In the genomic region with DNA sequence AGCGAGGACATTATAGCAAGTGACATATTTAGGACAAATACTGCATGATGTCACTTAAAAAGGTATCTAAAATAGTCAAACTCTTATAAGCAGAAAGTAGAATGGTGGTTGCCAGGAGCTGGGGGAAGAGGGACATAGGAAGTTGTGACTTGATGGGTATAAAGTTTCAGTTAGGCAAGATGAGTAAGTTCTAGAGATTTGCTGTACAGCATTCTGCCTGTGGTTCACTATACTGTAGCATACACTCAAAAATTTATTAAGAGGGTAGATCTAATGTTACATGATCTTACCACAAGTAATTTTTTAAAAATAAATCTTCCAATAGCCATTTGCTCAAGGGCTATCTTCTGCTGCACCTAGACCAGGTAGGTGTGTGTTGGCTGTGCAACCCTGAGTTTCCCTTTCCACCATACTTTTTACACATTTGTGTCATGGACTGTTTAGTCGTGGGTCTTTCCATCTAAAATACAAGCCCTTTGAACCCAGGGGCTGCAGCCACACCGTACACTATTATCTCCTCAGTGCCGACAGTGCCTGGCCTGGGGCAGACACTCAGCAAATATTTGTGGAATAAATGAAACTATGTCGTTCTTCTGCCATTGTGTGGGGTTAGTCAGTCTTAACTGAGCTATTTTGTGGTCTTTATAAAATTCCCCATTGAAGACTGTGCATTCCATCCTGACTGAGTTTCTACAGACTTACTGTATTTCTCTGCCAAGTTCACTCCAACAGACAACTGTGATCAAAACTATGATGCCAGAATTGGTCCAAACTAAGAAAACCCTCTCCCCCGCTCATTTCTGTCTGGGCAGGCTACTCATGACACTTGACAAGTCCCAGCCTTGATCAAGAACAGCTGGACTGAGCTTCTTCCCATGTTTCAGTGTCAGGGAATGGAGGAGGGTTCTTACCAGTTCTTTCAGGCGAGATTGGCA, we compare ENCODE assay signal across 1 cellular context.
TF ChIP-seq lines count a peak whose summit lies in the region.

No MANE protein-coding gene starts in this region.

TF ChIP-seq in IMR-90, 13 proteins besides CTCF, POLR2A, EP300 and RAD21:
- no peak for TF ChIP-seq RCOR1 (IDR thresholded peaks at IDR 0.05; ENCODE audit: insufficient replicate concordance, low read length)
- TF ChIP-seq RFX5 (IDR thresholded peaks at IDR 0.05; ENCODE audit: low read depth, low read length), result no peak
- TF ChIP-seq MAFK (IDR thresholded peaks at IDR 0.05; ENCODE audit: low read depth, low read length), result peak; percentile 55; the same call in 1 of the 2 replicates
- TF ChIP-seq SMC3 (IDR thresholded peaks at IDR 0.05; ENCODE audit: low read depth, low read length), result no peak
- TF ChIP-seq MXI1 (IDR thresholded peaks at IDR 0.05; ENCODE audit: borderline replicate concordance, low read depth, low read length), result 0 out of 2 replicates have a peak, but pooled peaks have one; percentile 2
- TF ChIP-seq, protein P1, sequence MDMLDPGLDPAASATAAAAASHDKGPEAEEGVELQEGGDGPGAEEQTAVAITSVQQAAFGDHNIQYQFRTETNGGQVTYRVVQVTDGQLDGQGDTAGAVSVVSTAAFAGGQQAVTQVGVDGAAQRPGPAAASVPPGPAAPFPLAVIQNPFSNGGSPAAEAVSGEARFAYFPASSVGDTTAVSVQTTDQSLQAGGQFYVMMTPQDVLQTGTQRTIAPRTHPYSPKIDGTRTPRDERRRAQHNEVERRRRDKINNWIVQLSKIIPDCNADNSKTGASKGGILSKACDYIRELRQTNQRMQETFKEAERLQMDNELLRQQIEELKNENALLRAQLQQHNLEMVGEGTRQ (IDR thresholded peaks at IDR 0.05; ENCODE audit: low read depth, low read length), result no peak
- TF ChIP-seq, protein P2, sequence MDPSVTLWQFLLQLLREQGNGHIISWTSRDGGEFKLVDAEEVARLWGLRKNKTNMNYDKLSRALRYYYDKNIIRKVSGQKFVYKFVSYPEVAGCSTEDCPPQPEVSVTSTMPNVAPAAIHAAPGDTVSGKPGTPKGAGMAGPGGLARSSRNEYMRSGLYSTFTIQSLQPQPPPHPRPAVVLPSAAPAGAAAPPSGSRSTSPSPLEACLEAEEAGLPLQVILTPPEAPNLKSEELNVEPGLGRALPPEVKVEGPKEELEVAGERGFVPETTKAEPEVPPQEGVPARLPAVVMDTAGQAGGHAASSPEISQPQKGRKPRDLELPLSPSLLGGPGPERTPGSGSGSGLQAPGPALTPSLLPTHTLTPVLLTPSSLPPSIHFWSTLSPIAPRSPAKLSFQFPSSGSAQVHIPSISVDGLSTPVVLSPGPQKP (IDR thresholded peaks at IDR 0.05; ENCODE audit: borderline replicate concordance, low read depth, low read length), result no peak
- peak; percentile 18; the same call in 1 of the 2 replicates for TF ChIP-seq NFE2L2 (IDR thresholded peaks at IDR 0.05; ENCODE audit: low read depth, low read length)
- TF ChIP-seq BHLHE40 (IDR thresholded peaks at IDR 0.05; ENCODE audit: low read depth, low read length), result 0 out of 2 replicates have a peak, but pooled peaks have one; percentile 4
- TF ChIP-seq MAZ (IDR thresholded peaks at IDR 0.05; ENCODE audit: borderline replicate concordance, low read depth, low read length), result peak; percentile 36; the same call in 1 of the 2 replicates
- TF ChIP-seq CEBPB (IDR thresholded peaks at IDR 0.05; ENCODE audit: low read depth, low read length), result peak; percentile 52; the same call in 1 of the 2 replicates
- TF ChIP-seq FOS (IDR thresholded peaks at IDR 0.05; ENCODE audit: low read depth, low read length), result peak; percentile 68; the same call in 1 of the 2 replicates
- no peak for TF ChIP-seq CHD1 (IDR thresholded peaks at IDR 0.05; ENCODE audit: low read depth, low read length)
